In the genomic region with DNA sequence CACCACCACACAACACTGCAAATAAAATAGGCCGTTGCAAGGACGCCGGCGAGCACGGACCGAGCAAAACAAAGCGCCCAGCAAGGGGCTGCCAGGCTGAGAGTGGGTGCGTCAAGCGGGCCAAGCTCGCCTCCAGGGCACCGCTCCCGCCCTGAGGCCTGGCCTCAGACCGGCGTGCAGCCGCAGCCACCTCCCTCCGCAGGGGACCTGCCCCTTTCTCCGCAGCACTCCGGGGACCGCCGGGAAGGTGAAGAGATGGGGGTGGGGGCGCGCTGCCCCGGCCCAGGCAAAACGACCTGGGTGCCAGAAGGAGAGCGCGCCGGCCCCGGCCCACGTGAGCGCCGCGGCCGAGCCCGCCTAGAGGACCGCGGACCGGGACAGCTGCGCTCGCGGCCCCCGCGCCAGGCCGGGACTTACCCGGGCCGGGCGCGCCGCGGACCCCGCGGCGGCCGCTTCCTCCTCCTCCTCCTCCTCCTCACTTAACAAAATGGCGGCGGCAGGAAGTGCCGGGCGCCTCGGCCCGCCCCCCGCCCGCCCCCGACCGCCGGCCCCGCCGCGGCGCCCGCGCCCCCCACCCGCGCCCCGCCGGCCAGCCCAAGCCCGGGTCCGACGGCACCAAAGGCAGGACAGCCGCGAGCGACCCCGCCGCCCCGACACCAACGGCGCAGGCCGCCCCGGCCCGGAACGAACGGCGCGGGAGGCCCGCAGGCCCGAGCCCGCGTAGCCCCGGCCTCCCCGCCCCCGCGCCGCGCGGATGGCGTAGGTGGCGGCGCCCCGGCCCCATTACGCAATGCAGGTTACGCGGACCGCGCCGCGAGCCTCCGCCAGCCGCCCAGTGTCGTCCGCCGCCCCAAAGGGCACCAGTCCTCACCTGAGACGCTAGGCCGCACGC, we compare ENCODE assay signal across 8 cellular contexts. TPM values are rescaled to one million over a fixed set of nuclear protein-coding genes. Genes with fewer than 3 reads are reported as not detected.
A peak's percentile ranks its signal among the peaks of the same experiment; 100 is the strongest.
DNase-seq lines count a peak whose midpoint lies in the region; ATAC-seq and TF ChIP-seq lines count a peak whose summit lies in the region.

No MANE protein-coding gene starts in this region.

- TF ChIP-seq CTCF in AG04450 (IDR thresholded peaks at IDR 0.05; ENCODE audit: low read depth, low read length) (no peak), gastrocnemius medialis (IDR thresholded peaks at IDR 0.05 in 4 of 5, conservative IDR thresholded peaks at IDR 0.05 in 1 of 5) (peak in 1 of 5 experiments; percentile 7)

- TF ChIP-seq POLR2A in gastrocnemius medialis (IDR thresholded peaks at IDR 0.05) = peak; percentile 58 to 69

- H3K4me3 ChIP-seq in AG04450 (ENCODE audit: low read depth, low read length) (peak overlapping the region; percentile 90), gastrocnemius medialis (peak overlapping the region; percentile 79 to 97 (median 96))

- peaks cover 69 to 71% of the 10 kb centered on the region in 2 donors for H3K4me1 ChIP-seq in gastrocnemius medialis

- H3K36me3 ChIP-seq in gastrocnemius medialis = no peaks in the 10 kb centered on the region

- no peak for DNase-seq in AG04450 (ENCODE audit: low read depth, low spot score)
- peak; percentile 52 for DNase-seq in HK-2 (ENCODE audit: unreplicated experiment)
- peak; percentile 40 to 66 (median 56) for DNase-seq in T-helper 1 cell
- peak in 34 of 56 donors; percentile 9 to 69 (median 39) for DNase-seq in amygdala (lab: John Stamatoyannopoulos, UW)
- DNase-seq in hypothalamus (lab: John Stamatoyannopoulos, UW) = peak in 37 of 51 donors; percentile 10 to 68 (median 44)
- peak; percentile 34 to 63 for DNase-seq in gastrocnemius medialis
- no peak for DNase-seq in NCI-H128 (lab: John Stamatoyannopoulos, UW; ENCODE audit: unreplicated experiment)

- POLR2A ChIA-PET in AG04450 (lab: Yijun Ruan, JAX) = interaction anchor here (0.6 to 1.0 kb wide), 4 partner anchors 14 to 63 kb away, joined by 3 to 8 read pairs (median 5); a partner anchor contains a TSS

- H3K9me3 ChIP-seq in AG04450 (ENCODE audit: control insufficient read depth, insufficient read depth, low read length) (no peaks in the 10 kb centered on the region; the same call in 1 of the 2 replicates), gastrocnemius medialis (no peaks in the 10 kb centered on the region)

- CTCF ChIA-PET in AG04450 (lab: Charles Lee) = no interaction called here

- in situ Hi-C loops in gastrocnemius medialis (cut with MboI; ENCODE audit: low sequenced_read_pairs in 4 of 4) = no loop called here

- H3K27ac ChIP-seq in AG04450 (ENCODE audit: low read depth, low read length) (peak overlapping the region; percentile 93), gastrocnemius medialis (peak overlapping the region; percentile 91 to 98 (median 96))

- H3K27me3 ChIP-seq in AG04450 (ENCODE audit: control insufficient read depth, insufficient read depth, low read length) (no peaks in the 10 kb centered on the region), gastrocnemius medialis (no peaks in the 10 kb centered on the region)

- ATAC-seq in GM19025 (IDR thresholded peaks at IDR 0.05; ENCODE audit: low read depth, unreplicated experiment) (peak; percentile 43), gastrocnemius medialis (peak; percentile 55 to 62)

- intact Hi-C loops in gastrocnemius medialis (cut with DNase I; ENCODE audit: low total_unique reads) = loop anchor here (2.0 to 5.0 kb wide), 4 partner anchors 47 to 116 kb away; a partner anchor contains a TSS

RNA-seq across cellular contexts. Expression of a gene that starts 0.7 kb away (rescaled TPM):
- 7.8 and 11.5 TPM in 2 replicates for polyA plus RNA-seq in AG04450 (2011; rRNA removed)
- 29.6 and 47.3 TPM in 2 replicates for polyA minus RNA-seq in AG04450 (2011; rRNA and poly(A)+ RNA removed)
- 10 to 100 TPM; 64.8 to 83.2 (median 73.9) TPM for total RNA-seq in gastrocnemius medialis

RNA-seq across cellular contexts. Expression of a gene that starts 47.9 kb away (rescaled TPM):
- polyA plus RNA-seq in AG04450 (2011; rRNA removed) = 11.7 and 12.4 TPM in 2 replicates
- polyA minus RNA-seq in AG04450 (2011; rRNA and poly(A)+ RNA removed) = 7.6 and 9.5 TPM in 2 replicates
- 10 to 100 TPM; 26.0 to 41.5 (median 27.5) TPM for total RNA-seq in gastrocnemius medialis

Comparison
In these comparisons a context has a peak if more than half of its experiments do, and no peak if none do; other contexts are left out.
1. DNase-seq: peak in HK-2 (single experiment), T-helper 1 cell (5 of 5), amygdala (34 of 56), hypothalamus (37 of 51) and gastrocnemius medialis (2 of 2); none in AG04450 (single experiment) and NCI-H128 (single experiment).